ENCODE assay signal across 8 cellular contexts in genomic region chr22:41469218-41469851, GRCh38. TPM values are rescaled to one million over a fixed set of nuclear protein-coding genes. Genes with fewer than 3 reads are reported as not detected.
DNase-seq lines count a peak whose midpoint lies in the region; ATAC-seq and TF ChIP-seq lines count a peak whose summit lies in the region.

No MANE protein-coding gene starts in this region.

- TF ChIP-seq CTCF in DND-41 (IDR thresholded peaks at IDR 0.05; ENCODE audit: borderline replicate concordance, extremely low read depth, low read length, poor library complexity, severe bottlenecking) (no peak), lower lobe of right lung (IDR thresholded peaks at IDR 0.05) (no peak), thyroid gland (IDR thresholded peaks at IDR 0.05) (no peak)

- intact Hi-C loops in lower lobe of right lung (cut with DNase I) (no loop called here), thyroid gland (cut with DNase I) (no loop called here)

- peaks cover 55% of the 10 kb centered on the region for H3K36me3 ChIP-seq in DND-41 (ENCODE audit: insufficient read depth, low read length)
- H3K36me3 ChIP-seq in lower lobe of right lung = peaks cover 50% of the 10 kb centered on the region
- peaks cover 24 to 30% of the 10 kb centered on the region in 2 donors for H3K36me3 ChIP-seq in thyroid gland

- H2AFZ ChIP-seq in DND-41 (ENCODE audit: low read depth, low read length) = peak overlapping the region; percentile 85

- H3K4me3 ChIP-seq in DND-41 (ENCODE audit: low read depth in 1 of 2, low read length in 2 of 2) (peak overlapping the region; percentile 41 to 82; a peak in 3 of 4 replicates), lower lobe of right lung (peak overlapping the region; percentile 99), thyroid gland (replicated peaks in 1 of 3) (peak overlapping the region; percentile 72 to 98 (median 74))

- ATAC-seq in DND-41 (ENCODE audit: insufficient read depth, low read depth) = peak; percentile 25
- ATAC-seq in GM21717 (IDR thresholded peaks at IDR 0.05; ENCODE audit: unreplicated experiment) = peak; percentile 26
- peak; percentile 31 to 57 for ATAC-seq in lower lobe of right lung

- H3K9ac ChIP-seq in DND-41 (ENCODE audit: low read depth, low read length) = peak overlapping the region; percentile 78

- H3K4me1 ChIP-seq in DND-41 (ENCODE audit: insufficient read depth, low read length) (peaks cover 60% of the 10 kb centered on the region), lower lobe of right lung (peaks cover 23% of the 10 kb centered on the region), thyroid gland (peaks cover 19 to 23% of the 10 kb centered on the region in 2 donors)

- no peaks in the 10 kb centered on the region for H3K27me3 ChIP-seq in DND-41 (ENCODE audit: insufficient read depth, low read length, poor library complexity)
- no peaks in the 10 kb centered on the region for H3K27me3 ChIP-seq in lower lobe of right lung (ENCODE audit: low read depth)
- no peaks in the 10 kb centered on the region for H3K27me3 ChIP-seq in thyroid gland

- H3K9me3 ChIP-seq in DND-41 (ENCODE audit: insufficient read depth, low read length, severe bottlenecking) = no peaks in the 10 kb centered on the region
- H3K9me3 ChIP-seq in lower lobe of right lung = no peaks in the 10 kb centered on the region
- no peaks in the 10 kb centered on the region for H3K9me3 ChIP-seq in thyroid gland

- H3K27ac ChIP-seq in DND-41 (ENCODE audit: low read length) (peak overlapping the region; percentile 97), caudate nucleus (ENCODE audit: low read depth, low read length) (peak overlapping the region; percentile 99), lower lobe of right lung (peak overlapping the region; percentile 98), thyroid gland (peak overlapping the region; percentile 83 to 98 (median 92))

- peaks cover 16% of the 10 kb centered on the region for H4K20me1 ChIP-seq in DND-41 (ENCODE audit: insufficient read depth, low read length)

- DNase-seq in DND-41 (no peak), NCI-H69 (lab: John Stamatoyannopoulos, UW) (peak; percentile 69), caudate nucleus (lab: John Stamatoyannopoulos, UW) (peak in 9 of 61 donors; percentile 56 to 88 (median 67)), lower lobe of right lung (no peak), thyroid gland (peak; percentile 49 to 51), hippocampal formation (lab: John Stamatoyannopoulos, UW) (no peak), occipital lobe (lab: John Stamatoyannopoulos, UW) (no peak)

- WGBS in thyroid gland, 2 donors = 1 to 3% methylated on average over 24 to 28 of the region's 30 CpGs

- TF ChIP-seq POLR2A in thyroid gland (IDR thresholded peaks at IDR 0.05) = peak in 1 of 2 donors; percentile 38

- peak overlapping the region; percentile 96 for H3K4me2 ChIP-seq in DND-41 (ENCODE audit: insufficient read depth, low read length)

- peaks cover 91% of the 10 kb centered on the region for H3K79me2 ChIP-seq in DND-41 (ENCODE audit: insufficient read depth, low read length)

RNA-seq across cellular contexts. Expression of gene ACO2, which starts 0.4 kb away (rescaled TPM):
- 77.7 TPM for total RNA-seq in lower lobe of right lung
- total RNA-seq in thyroid gland = 100 to 1,000 TPM in 3 of 4 donors, 10 to 100 TPM in 1; 81.3 to 205 (median 135) TPM
- 64.4 TPM for total RNA-seq in occipital lobe

RNA-seq across cellular contexts. Expression of gene PHF5A, which starts 0.8 kb away (rescaled TPM):
- total RNA-seq in lower lobe of right lung (31.1 TPM), thyroid gland (10 to 100 TPM; 22.4 to 58.3 (median 39.4) TPM), occipital lobe (35.7 TPM)

RNA-seq across cellular contexts. Expression of gene TOB2, which starts 22.7 kb away (rescaled TPM):
- 49.0 TPM for total RNA-seq in lower lobe of right lung
- total RNA-seq in thyroid gland = 100 to 1,000 TPM in 3 of 4 donors, 10 to 100 TPM in 1; 66.5 to 130 (median 115) TPM
- total RNA-seq in occipital lobe = 15.6 TPM

Comparison
In these comparisons a context has a peak if more than half of its experiments do, and no peak if none do; other contexts are left out.
1. DNase-seq: peak in NCI-H69 (single experiment) and thyroid gland (2 of 2); none in DND-41 (single experiment), lower lobe of right lung (single experiment), hippocampal formation (0 of 2) and occipital lobe (single experiment).
2. Peak in every context shown above with its lines, with median percentiles within 50 percentile points of each other: ATAC-seq, H3K27ac ChIP-seq and H3K4me3 ChIP-seq.